Comparison of ENCODE assay signal across 27 cellular contexts in genomic region chr1:111968511-111968910, GRCh38.
"Had no signal": no experiment of that assay in that cellular context is flagged by ENCODE, and none has a peak within 500 bp of the region (broad histone marks: within the 10 kb centered on the region; RNA-seq: fewer than 3 reads in every experiment).

No MANE protein-coding gene starts in this region.

- H3K9ac ChIP-seq: neural progenitor cell, parathyroid adenoma had no signal

- H3K36me3 ChIP-seq: left lung, lower lobe of right lung, neural progenitor cell, neutrophil, tibial nerve, vagina had no signal

- H3K4me2 ChIP-seq: neural progenitor cell had no signal

- H3K79me2 ChIP-seq: parathyroid adenoma had no signal

- DNase-seq: hypothalamus; immature natural killer cell; kidney; left colon; lower lobe of right lung; mammary epithelial cell; mesenchymal stem cell; natural killer cell; nephron progenitor cell; occipital lobe; retina; right cardiac atrium; small intestine; stimulated activated CD4-positive, alpha-beta T cell treated with anti-CD3 and anti-CD28 coated beads, Interleukin-1b, Interleukin-23, amount 100 ng/mL, for 48 hours; stimulated activated CD4-positive, alpha-beta T cell treated with anti-CD3 and anti-CD28 coated beads, Interleukin-2, amount 100 ng/mL, for 48 hours; stimulated activated CD4-positive, alpha-beta T cell treated with anti-CD3 and anti-CD28 coated beads, Interleukin-4, amount 100 ng/mL, for 4 hours; stimulated activated CD8-positive, alpha-beta memory T cell treated with anti-CD3 and anti-CD28 coated beads, Interleukin-4, amount 100 ng/mL, for 48 hours; stimulated activated naive CD4-positive, alpha-beta T cell treated with Interleukin-2 at 50 U/mL for 16 hours; stimulated activated naive CD8-positive, alpha-beta T cell treated with anti-CD3 and anti-CD28 coated beads, Interleukin-15, amount 100 ng/mL, for 72 hours had no signal

- H3K4me3 ChIP-seq: left lung, lower lobe of right lung, neural progenitor cell, tibial nerve, vagina had no signal

- H2AFZ ChIP-seq: neural progenitor cell, parathyroid adenoma had no signal

- H3K9me3 ChIP-seq: left lung, lower lobe of right lung, neutrophil, tibial nerve, vagina had no signal

- H3K4me1 ChIP-seq: left lung, lower lobe of right lung, parathyroid adenoma, tibial nerve, vagina had no signal

- H3K27ac ChIP-seq: left lung, lower lobe of right lung, neural progenitor cell, neutrophil, parathyroid adenoma, tibial nerve, vagina had no signal

- H3K27me3 ChIP-seq: neural progenitor cell, tibial nerve, vagina had no signal

- ATAC-seq: left colon; lower lobe of right lung; right cardiac atrium; sciatic nerve; stimulated activated memory B cell treated with anti-CD40 and anti-IgM and Interleukin-4, amounts not matched to agents 10 μg/mL and 1 μg/mL and 100 μg/mL, for 72 hours; stimulated activated naive CD8-positive, alpha-beta T cell treated with anti-CD3 and anti-CD28 coated beads, Interleukin-15, amount 100 ng/mL, for 72 hours had no signal
